Comparison of ENCODE assay signal across 1 cellular context in the genomic region with DNA sequence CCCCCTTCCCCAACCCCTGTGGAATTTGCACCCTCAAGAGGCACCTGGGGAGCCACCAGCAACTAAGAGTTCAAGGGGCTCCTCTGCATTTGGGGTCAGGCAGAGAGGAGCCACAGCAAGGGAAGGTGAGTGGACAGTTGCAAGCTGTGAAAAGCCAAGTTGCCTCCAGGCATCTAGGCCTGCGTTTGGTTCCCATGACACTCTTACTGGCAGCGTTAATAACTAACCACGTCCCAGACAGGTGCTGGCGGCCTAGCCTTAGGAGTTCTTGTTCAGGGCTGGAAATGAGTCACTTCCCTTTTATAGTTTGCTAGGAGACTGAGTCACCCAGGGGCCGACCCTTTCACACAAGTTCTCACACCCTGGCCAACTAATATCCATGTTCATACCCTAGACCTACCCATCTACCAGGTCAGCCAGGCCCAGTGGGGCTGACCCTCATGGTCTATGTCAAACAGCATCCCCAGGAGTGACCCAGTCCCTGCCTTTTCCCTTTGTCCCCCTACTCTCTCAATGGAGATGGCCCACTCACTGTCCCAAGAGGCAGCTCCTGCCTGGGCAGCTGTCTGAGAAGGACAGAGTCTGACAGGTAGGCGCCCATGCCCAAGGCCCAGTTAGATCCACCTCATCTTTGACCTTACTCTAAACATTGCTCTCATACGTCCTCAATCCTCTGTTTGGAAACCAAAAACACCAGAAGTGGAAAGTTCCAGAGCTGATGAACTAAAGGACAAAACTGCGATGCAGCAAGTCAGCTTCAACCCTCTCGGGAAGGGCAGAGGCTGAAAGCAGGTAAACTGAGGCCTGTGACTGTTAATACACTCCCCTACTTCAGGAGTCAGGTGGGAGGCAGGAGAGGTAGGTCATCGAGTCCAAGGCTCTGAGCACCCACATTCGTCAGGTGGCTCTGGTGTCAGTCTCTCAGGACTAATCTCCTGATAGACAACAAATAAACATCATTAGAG.
TF ChIP-seq lines count a peak whose summit lies in the region.

No MANE protein-coding gene starts in this region.

TF ChIP-seq in A549, 52 proteins besides CTCF, POLR2A, EP300 and RAD21 (continued from another document):
- TF ChIP-seq, protein P1, sequence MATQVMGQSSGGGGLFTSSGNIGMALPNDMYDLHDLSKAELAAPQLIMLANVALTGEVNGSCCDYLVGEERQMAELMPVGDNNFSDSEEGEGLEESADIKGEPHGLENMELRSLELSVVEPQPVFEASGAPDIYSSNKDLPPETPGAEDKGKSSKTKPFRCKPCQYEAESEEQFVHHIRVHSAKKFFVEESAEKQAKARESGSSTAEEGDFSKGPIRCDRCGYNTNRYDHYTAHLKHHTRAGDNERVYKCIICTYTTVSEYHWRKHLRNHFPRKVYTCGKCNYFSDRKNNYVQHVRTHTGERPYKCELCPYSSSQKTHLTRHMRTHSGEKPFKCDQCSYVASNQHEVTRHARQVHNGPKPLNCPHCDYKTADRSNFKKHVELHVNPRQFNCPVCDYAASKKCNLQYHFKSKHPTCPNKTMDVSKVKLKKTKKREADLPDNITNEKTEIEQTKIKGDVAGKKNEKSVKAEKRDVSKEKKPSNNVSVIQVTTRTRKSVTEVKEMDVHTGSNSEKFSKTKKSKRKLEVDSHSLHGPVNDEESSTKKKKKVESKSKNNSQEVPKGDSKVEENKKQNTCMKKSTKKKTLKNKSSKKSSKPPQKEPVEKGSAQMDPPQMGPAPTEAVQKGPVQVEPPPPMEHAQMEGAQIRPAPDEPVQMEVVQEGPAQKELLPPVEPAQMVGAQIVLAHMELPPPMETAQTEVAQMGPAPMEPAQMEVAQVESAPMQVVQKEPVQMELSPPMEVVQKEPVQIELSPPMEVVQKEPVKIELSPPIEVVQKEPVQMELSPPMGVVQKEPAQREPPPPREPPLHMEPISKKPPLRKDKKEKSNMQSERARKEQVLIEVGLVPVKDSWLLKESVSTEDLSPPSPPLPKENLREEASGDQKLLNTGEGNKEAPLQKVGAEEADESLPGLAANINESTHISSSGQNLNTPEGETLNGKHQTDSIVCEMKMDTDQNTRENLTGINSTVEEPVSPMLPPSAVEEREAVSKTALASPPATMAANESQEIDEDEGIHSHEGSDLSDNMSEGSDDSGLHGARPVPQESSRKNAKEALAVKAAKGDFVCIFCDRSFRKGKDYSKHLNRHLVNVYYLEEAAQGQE (IDR thresholded peaks at IDR 0.05), result 0 out of 2 replicates have a peak, but pooled peaks have one; percentile 15
- TF ChIP-seq MAZ (IDR thresholded peaks at IDR 0.05; ENCODE audit: borderline replicate concordance, low read depth, low read length), result no peak
- no peak for TF ChIP-seq RNF2 (IDR thresholded peaks at IDR 0.05; ENCODE audit: borderline replicate concordance, low read depth)
- TF ChIP-seq KDM5A (IDR thresholded peaks at IDR 0.05), result no peak
- TF ChIP-seq SREBF2 (IDR thresholded peaks at IDR 0.05), result no peak
- TF ChIP-seq CHD4 (IDR thresholded peaks at IDR 0.05; ENCODE audit: borderline replicate concordance), result no peak
- no peak for TF ChIP-seq ZFP36 (IDR thresholded peaks at IDR 0.05; ENCODE audit: borderline replicate concordance, partially characterized antibody)
- no peak for TF ChIP-seq ESRRA (IDR thresholded peaks at IDR 0.05; ENCODE audit: borderline replicate concordance, low read length)
- TF ChIP-seq EHMT2 (IDR thresholded peaks at IDR 0.05; ENCODE audit: low read depth), result no peak
- no peak for TF ChIP-seq RCOR1 (IDR thresholded peaks at IDR 0.05; ENCODE audit: low read depth, low read length)
- TF ChIP-seq CEBPB (IDR thresholded peaks at IDR 0.05), result peak in 1 of 2 experiments; percentile 65; a peak in 1 of 4 replicates
- no peak; the same call in 1 of the 2 replicates for TF ChIP-seq RFX5 (IDR thresholded peaks at IDR 0.05)
- no peak for TF ChIP-seq CBX2 (IDR thresholded peaks at IDR 0.05; ENCODE audit: borderline replicate concordance, low read depth)
- peak; percentile 69; the same call in 1 of the 2 replicates for TF ChIP-seq ZSCAN20 (CRISPR knock-in tag; IDR thresholded peaks at IDR 0.05)
- TF ChIP-seq, protein P2, sequence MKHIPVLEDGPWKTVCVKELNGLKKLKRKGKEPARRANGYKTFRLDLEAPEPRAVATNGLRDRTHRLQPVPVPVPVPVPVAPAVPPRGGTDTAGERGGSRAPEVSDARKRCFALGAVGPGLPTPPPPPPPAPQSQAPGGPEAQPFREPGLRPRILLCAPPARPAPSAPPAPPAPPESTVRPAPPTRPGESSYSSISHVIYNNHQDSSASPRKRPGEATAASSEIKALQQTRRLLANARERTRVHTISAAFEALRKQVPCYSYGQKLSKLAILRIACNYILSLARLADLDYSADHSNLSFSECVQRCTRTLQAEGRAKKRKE (CRISPR knock-in tag; IDR thresholded peaks at IDR 0.05; ENCODE audit: low read depth), result peak; percentile 95
- TF ChIP-seq MYC (IDR thresholded peaks at IDR 0.05; ENCODE audit: borderline replicate concordance, low read length), result 0 out of 2 replicates have a peak, but pooled peaks have one; percentile 22
- TF ChIP-seq, protein P3, sequence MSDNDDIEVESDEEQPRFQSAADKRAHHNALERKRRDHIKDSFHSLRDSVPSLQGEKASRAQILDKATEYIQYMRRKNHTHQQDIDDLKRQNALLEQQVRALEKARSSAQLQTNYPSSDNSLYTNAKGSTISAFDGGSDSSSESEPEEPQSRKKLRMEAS (IDR thresholded peaks at IDR 0.05), result peak; percentile 89
- TF ChIP-seq TP53 (CRISPR knock-in tag; IDR thresholded peaks at IDR 0.05), result 0 out of 2 replicates have a peak, but pooled peaks have one; percentile 10
- TF ChIP-seq HES2 (IDR thresholded peaks at IDR 0.05), result no peak
- no peak for TF ChIP-seq CHD2 (IDR thresholded peaks at IDR 0.05; ENCODE audit: low read length, partially characterized antibody)
- TF ChIP-seq HOXA7 (CRISPR knock-in tag; IDR thresholded peaks at IDR 0.05), result no peak
- TF ChIP-seq NFE2L2 (conservative IDR thresholded peaks at IDR 0.05; ENCODE audit: low read length), result no peak
- no peak for TF ChIP-seq NPAS2 (CRISPR knock-in tag; IDR thresholded peaks at IDR 0.05; ENCODE audit: borderline replicate concordance)
- TF ChIP-seq FOSB (CRISPR knock-in tag; IDR thresholded peaks at IDR 0.05), result peak; percentile 72
- no peak for TF ChIP-seq CBX8 (IDR thresholded peaks at IDR 0.05)
- peak; percentile 38; the same call in 1 of the 2 replicates for TF ChIP-seq FOXS1 (CRISPR knock-in tag; IDR thresholded peaks at IDR 0.05)
- TF ChIP-seq RARB (CRISPR knock-in tag; IDR thresholded peaks at IDR 0.05), result no peak; the same call in 1 of the 2 replicates
- TF ChIP-seq GATA3 (IDR thresholded peaks at IDR 0.05; ENCODE audit: borderline replicate concordance), result peak; percentile 92
- TF ChIP-seq HEYL (CRISPR knock-in tag; IDR thresholded peaks at IDR 0.05), result peak; percentile 48
- TF ChIP-seq, protein P4, sequence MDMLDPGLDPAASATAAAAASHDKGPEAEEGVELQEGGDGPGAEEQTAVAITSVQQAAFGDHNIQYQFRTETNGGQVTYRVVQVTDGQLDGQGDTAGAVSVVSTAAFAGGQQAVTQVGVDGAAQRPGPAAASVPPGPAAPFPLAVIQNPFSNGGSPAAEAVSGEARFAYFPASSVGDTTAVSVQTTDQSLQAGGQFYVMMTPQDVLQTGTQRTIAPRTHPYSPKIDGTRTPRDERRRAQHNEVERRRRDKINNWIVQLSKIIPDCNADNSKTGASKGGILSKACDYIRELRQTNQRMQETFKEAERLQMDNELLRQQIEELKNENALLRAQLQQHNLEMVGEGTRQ (IDR thresholded peaks at IDR 0.05), result peak; percentile 11; the same call in 1 of the 2 replicates
- no peak for TF ChIP-seq MAFK (IDR thresholded peaks at IDR 0.05; ENCODE audit: partially characterized antibody)
- TF ChIP-seq, protein P5, sequence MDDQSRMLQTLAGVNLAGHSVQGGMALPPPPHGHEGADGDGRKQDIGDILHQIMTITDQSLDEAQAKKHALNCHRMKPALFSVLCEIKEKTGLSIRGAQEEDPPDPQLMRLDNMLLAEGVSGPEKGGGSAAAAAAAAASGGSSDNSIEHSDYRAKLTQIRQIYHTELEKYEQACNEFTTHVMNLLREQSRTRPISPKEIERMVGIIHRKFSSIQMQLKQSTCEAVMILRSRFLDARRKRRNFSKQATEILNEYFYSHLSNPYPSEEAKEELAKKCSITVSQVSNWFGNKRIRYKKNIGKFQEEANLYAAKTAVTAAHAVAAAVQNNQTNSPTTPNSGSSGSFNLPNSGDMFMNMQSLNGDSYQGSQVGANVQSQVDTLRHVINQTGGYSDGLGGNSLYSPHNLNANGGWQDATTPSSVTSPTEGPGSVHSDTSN (IDR thresholded peaks at IDR 0.05), result peak; percentile 64
- TF ChIP-seq POLR2AphosphoS2 (conservative IDR thresholded peaks at IDR 0.05; ENCODE audit: low read length), result no peak
- TF ChIP-seq HDAC2 (IDR thresholded peaks at IDR 0.05), result no peak
- peak; percentile 77 for TF ChIP-seq HOXB5 (CRISPR knock-in tag; IDR thresholded peaks at IDR 0.05)
- TF ChIP-seq, protein P6, sequence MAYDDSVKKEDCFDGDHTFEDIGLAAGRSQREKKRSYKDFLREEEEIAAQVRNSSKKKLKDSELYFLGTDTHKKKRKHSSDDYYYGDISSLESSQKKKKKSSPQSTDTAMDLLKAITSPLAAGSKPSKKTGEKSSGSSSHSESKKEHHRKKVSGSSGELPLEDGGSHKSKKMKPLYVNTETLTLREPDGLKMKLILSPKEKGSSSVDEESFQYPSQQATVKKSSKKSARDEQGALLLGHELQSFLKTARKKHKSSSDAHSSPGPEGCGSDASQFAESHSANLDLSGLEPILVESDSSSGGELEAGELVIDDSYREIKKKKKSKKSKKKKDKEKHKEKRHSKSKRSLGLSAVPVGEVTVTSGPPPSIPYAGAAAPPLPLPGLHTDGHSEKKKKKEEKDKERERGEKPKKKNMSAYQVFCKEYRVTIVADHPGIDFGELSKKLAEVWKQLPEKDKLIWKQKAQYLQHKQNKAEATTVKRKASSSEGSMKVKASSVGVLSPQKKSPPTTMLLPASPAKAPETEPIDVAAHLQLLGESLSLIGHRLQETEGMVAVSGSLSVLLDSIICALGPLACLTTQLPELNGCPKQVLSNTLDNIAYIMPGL (CRISPR knock-in tag; IDR thresholded peaks at IDR 0.05; ENCODE audit: borderline replicate concordance), result no peak
- no peak for TF ChIP-seq KDM1A (IDR thresholded peaks at IDR 0.05; ENCODE audit: low read depth)
- TF ChIP-seq ZC3H11A (IDR thresholded peaks at IDR 0.05), result no peak
- TF ChIP-seq PHF8 (IDR thresholded peaks at IDR 0.05; ENCODE audit: borderline replicate concordance, low read depth), result no peak
- peak; percentile 75; the same call in 1 of the 2 replicates for TF ChIP-seq HOXB13 (CRISPR knock-in tag; IDR thresholded peaks at IDR 0.05; ENCODE audit: low read depth)
- peak; percentile 98 for TF ChIP-seq JUNB (IDR thresholded peaks at IDR 0.05)
- 0 out of 2 replicates have a peak, but pooled peaks have one; percentile 72 for TF ChIP-seq ZNF302 (CRISPR knock-in tag; IDR thresholded peaks at IDR 0.05)
- peak; percentile 89 to 92; a peak in 4 of 5 replicates for TF ChIP-seq JUN (IDR thresholded peaks at IDR 0.05)
- no peak for TF ChIP-seq NR3C1 (IDR thresholded peaks at IDR 0.05)
- peak; percentile 56 for TF ChIP-seq SMC3 (IDR thresholded peaks at IDR 0.05)
